In genomic region chr18:11757084-11757590, GRCh38 we compare ENCODE assay signal across 32 cellular contexts.
"Had no signal": no experiment of that assay in that cellular context is flagged by ENCODE, and none has a peak within 500 bp of the region (broad histone marks: within the 10 kb centered on the region; RNA-seq: fewer than 3 reads in every experiment).

No MANE protein-coding gene starts in this region.

- H3K4me3 Mint-ChIP-seq: activated B cell treated with CpG ODN at 0.5 μM for 24 hours; activated CD4-positive, alpha-beta memory T cell treated with anti-CD3 and anti-CD28 coated beads for 36 hours; activated CD4-positive, alpha-beta T cell treated with anti-CD3 and anti-CD28 coated beads, Interleukin-2, amount 10 ng/mL, durations not matched to agents 24 days and 14 days; activated CD8-positive, alpha-beta T cell treated with anti-CD3 and anti-CD28 coated beads for 36 hours; activated naive CD4-positive, alpha-beta T cell treated with anti-CD3 and anti-CD28 coated beads for 36 hours; activated naive CD8-positive, alpha-beta T cell treated with anti-CD3 and anti-CD28 coated beads for 36 hours; activated T-cell treated with anti-CD3 and anti-CD28 coated beads, Interleukin-2, amount 50 U/mL, for 4 hours; activated T-cell treated with anti-CD3 and anti-CD28 coated beads, Interleukin-2, amount 50 U/mL, for 72 hours; activated T-helper 1 cell treated with anti-CD3 and anti-CD28 coated beads, Interleukin-12 subunit alpha, Interleukin-12 subunit beta, Interleukin-2, Interleukin-4 antibody, amounts not matched to agents 30 ng/mL and 10 ng/mL and 1 ng/mL, durations not matched to agents 14 hours and 24 hours and 36 hours; activated T-helper 17 cell treated with anti-CD3 and anti-CD28 coated beads, Interleukin-2, amount 50 U/mL, for 72 hours; T-helper 1 cell treated with Interleukin-12 subunit alpha and Interleukin-12 subunit beta and Interleukin-4 antibody, amounts not matched to agents 30 μg/mL and 1 μg/mL, for 36 hours had no signal

- H3K27ac Mint-ChIP-seq: activated B cell treated with CpG ODN at 0.5 μM for 24 hours; activated CD4-positive, alpha-beta memory T cell treated with anti-CD3 and anti-CD28 coated beads for 36 hours; activated CD4-positive, alpha-beta T cell treated with anti-CD3 and anti-CD28 coated beads, Interleukin-2, amount 10 ng/mL, durations not matched to agents 24 days and 14 days; activated CD8-positive, alpha-beta T cell treated with anti-CD3 and anti-CD28 coated beads for 36 hours; activated naive CD4-positive, alpha-beta T cell treated with anti-CD3 and anti-CD28 coated beads for 36 hours; activated naive CD4-positive, alpha-beta T cell treated with anti-CD3 and anti-CD28 coated beads, Interleukin-2, amount 50 U/mL, for 72 hours; activated naive CD8-positive, alpha-beta T cell treated with anti-CD3 and anti-CD28 coated beads for 36 hours; activated T-cell treated with anti-CD3 and anti-CD28 coated beads, Interleukin-2, amount 50 U/mL, for 72 hours; activated T-helper 1 cell treated with anti-CD3 and anti-CD28 coated beads, Interleukin-12 subunit alpha, Interleukin-12 subunit beta, Interleukin-2, Interleukin-4 antibody, amounts not matched to agents 30 ng/mL and 10 ng/mL and 1 ng/mL, durations not matched to agents 14 hours and 24 hours and 36 hours; activated T-helper 17 cell treated with anti-CD3 and anti-CD28 coated beads, Interleukin-2, amount 50 U/mL, for 72 hours; T-helper 1 cell treated with Interleukin-12 subunit alpha and Interleukin-12 subunit beta and Interleukin-4 antibody, amounts not matched to agents 30 μg/mL and 1 μg/mL, for 36 hours had no signal

- H3K36me3 ChIP-seq: adrenal gland, brain microvascular endothelial cell, breast epithelium had no signal

- H3K36me3 Mint-ChIP-seq: activated CD4-positive, alpha-beta memory T cell treated with anti-CD3 and anti-CD28 coated beads for 36 hours; activated naive CD4-positive, alpha-beta T cell treated with anti-CD3 and anti-CD28 coated beads, Interleukin-2, amount 50 U/mL, for 72 hours; activated naive CD8-positive, alpha-beta T cell treated with anti-CD3 and anti-CD28 coated beads for 36 hours had no signal

- H3K4me1 ChIP-seq: adrenal gland, breast epithelium had no signal

- H3K27ac ChIP-seq: adrenal gland, body of pancreas, brain microvascular endothelial cell, breast epithelium, VCaP had no signal

- H3K4me3 ChIP-seq: adrenal gland, body of pancreas, breast epithelium had no signal

- DNase-seq: activated B cell treated with CpG ODN at 0.5 μM for 24 hours; activated CD4-positive, alpha-beta memory T cell treated with anti-CD3 and anti-CD28 coated beads for 36 hours; activated CD4-positive, alpha-beta T cell treated with anti-CD3 and anti-CD28 coated beads for 4 hours; activated CD4-positive, alpha-beta T cell treated with anti-CD3 and anti-CD28 coated beads, Interleukin-2, amount 10 ng/mL, durations not matched to agents 24 days and 14 days; activated CD4-positive, alpha-beta T cell treated with anti-CD3 and anti-CD28 coated beads, Interleukin-2, amount 50 U/mL, for 1 hour; activated CD4-positive, alpha-beta T cell treated with anti-CD3 and anti-CD28 coated beads, Interleukin-2, amount 50 U/mL, for 4 hours; activated CD4-positive, CD25-positive, alpha-beta regulatory T cell treated with anti-CD3 and anti-CD28 coated beads, Interleukin-2, amount 50 U/mL, for 72 hours; activated CD8-positive, alpha-beta memory T cell treated with anti-CD3 and anti-CD28 coated beads, Interleukin-2, amount 50 U/mL, for 4 hours; activated CD8-positive, alpha-beta T cell treated with anti-CD3 and anti-CD28 coated beads for 36 hours; activated effector memory CD4-positive, alpha-beta T cell treated with anti-CD3 and anti-CD28 coated beads, Interleukin-2, amount 50 U/mL, for 16 hours; activated gamma-delta T cell treated with Interleukin-2 at 50 U/mL for 16 hours; activated naive CD4-positive, alpha-beta T cell; activated naive CD4-positive, alpha-beta T cell treated with anti-CD3 and anti-CD28 coated beads for 36 hours; activated naive CD4-positive, alpha-beta T cell treated with anti-CD3 and anti-CD28 coated beads, Interleukin-2, amount 50 U/mL, for 16 hours; activated naive CD8-positive, alpha-beta T cell treated with anti-CD3 and anti-CD28 coated beads for 36 hours; activated T-cell treated with anti-CD3 and anti-CD28 coated beads for 4 hours; activated T-cell treated with anti-CD3 and anti-CD28 coated beads, Interleukin-2, amount 50 U/mL, for 1 hour; activated T-cell treated with anti-CD3 and anti-CD28 coated beads, Interleukin-2, amount 50 U/mL, for 4 hours; activated T-cell treated with anti-CD3 and anti-CD28 coated beads, Interleukin-2, amount 50 U/mL, for 72 hours; adrenal gland; amniotic stem cell; aorta; body of pancreas; brain microvascular endothelial cell; central memory CD4-positive, alpha-beta T cell; T1000 had no signal

- ATAC-seq: activated CD8-positive, alpha-beta T cell treated with anti-CD3 and anti-CD28 coated beads for 36 hours; activated naive CD4-positive, alpha-beta T cell treated with anti-CD3 and anti-CD28 coated beads, Interleukin-2, amount 50 U/mL, for 72 hours; activated T-cell treated with anti-CD3 and anti-CD28 coated beads, Interleukin-2, amount 50 U/mL, for 4 hours; activated T-cell treated with anti-CD3 and anti-CD28 coated beads, Interleukin-2, amount 50 U/mL, for 72 hours; activated T-helper 17 cell treated with anti-CD3 and anti-CD28 coated beads, Interleukin-2, amount 50 U/mL, for 72 hours; body of pancreas had no signal

- H3K27me3 ChIP-seq: body of pancreas had no signal

- H3K9me3 ChIP-seq: adrenal gland, body of pancreas, breast epithelium had no signal
